In genomic region chr20:4592316-4593148, GRCh38 we compare ENCODE assay signal across 1 cellular context.
TF ChIP-seq lines count a peak whose summit lies in the region.

No MANE protein-coding gene starts in this region.

TF ChIP-seq in HepG2, 621 proteins besides CTCF, POLR2A, EP300 and RAD21 (continued from another document):
- TF ChIP-seq NCOR1 (IDR thresholded peaks at IDR 0.05; ENCODE audit: borderline replicate concordance, low read length) (peak; percentile 71), NFKBIZ (CRISPR knock-in tag; IDR thresholded peaks at IDR 0.05) (no peak; the same call in 1 of the 2 replicates), MAFF (IDR thresholded peaks at IDR 0.05; ENCODE audit: low read depth, low read length) (no peak), NFE2L2 (IDR thresholded peaks at IDR 0.05; ENCODE audit: low read length) (no peak), HIVEP1 (CRISPR knock-in tag; IDR thresholded peaks at IDR 0.05) (peak; percentile 74; the same call in 1 of the 2 replicates), KLF9 (CRISPR knock-in tag; IDR thresholded peaks at IDR 0.05; ENCODE audit: low read depth) (no peak), NRL (CRISPR knock-in tag; IDR thresholded peaks at IDR 0.05; ENCODE audit: borderline replicate concordance) (peak; percentile 81), NFIC (IDR thresholded peaks at IDR 0.05; ENCODE audit: low read length) (no peak), MED13 (CRISPR knock-in tag; IDR thresholded peaks at IDR 0.05) (no peak), U2AF2 (IDR thresholded peaks at IDR 0.05; ENCODE audit: low read depth, low read length) (no peak), PRPF4 (IDR thresholded peaks at IDR 0.05; ENCODE audit: low read depth, low read length, poor library complexity, severe bottlenecking) (no peak), SRF (IDR thresholded peaks at IDR 0.05; ENCODE audit: low read depth, low read length) (no peak), HOXA5 (CRISPR knock-in tag; IDR thresholded peaks at IDR 0.05) (no peak), ZNF143 (CRISPR knock-in tag; IDR thresholded peaks at IDR 0.05) (no peak), TEAD2 (CRISPR knock-in tag; IDR thresholded peaks at IDR 0.05) (no peak), ZFP1 (CRISPR knock-in tag; IDR thresholded peaks at IDR 0.05) (no peak; the same call in 1 of the 2 replicates)
- TF ChIP-seq, protein P1, sequence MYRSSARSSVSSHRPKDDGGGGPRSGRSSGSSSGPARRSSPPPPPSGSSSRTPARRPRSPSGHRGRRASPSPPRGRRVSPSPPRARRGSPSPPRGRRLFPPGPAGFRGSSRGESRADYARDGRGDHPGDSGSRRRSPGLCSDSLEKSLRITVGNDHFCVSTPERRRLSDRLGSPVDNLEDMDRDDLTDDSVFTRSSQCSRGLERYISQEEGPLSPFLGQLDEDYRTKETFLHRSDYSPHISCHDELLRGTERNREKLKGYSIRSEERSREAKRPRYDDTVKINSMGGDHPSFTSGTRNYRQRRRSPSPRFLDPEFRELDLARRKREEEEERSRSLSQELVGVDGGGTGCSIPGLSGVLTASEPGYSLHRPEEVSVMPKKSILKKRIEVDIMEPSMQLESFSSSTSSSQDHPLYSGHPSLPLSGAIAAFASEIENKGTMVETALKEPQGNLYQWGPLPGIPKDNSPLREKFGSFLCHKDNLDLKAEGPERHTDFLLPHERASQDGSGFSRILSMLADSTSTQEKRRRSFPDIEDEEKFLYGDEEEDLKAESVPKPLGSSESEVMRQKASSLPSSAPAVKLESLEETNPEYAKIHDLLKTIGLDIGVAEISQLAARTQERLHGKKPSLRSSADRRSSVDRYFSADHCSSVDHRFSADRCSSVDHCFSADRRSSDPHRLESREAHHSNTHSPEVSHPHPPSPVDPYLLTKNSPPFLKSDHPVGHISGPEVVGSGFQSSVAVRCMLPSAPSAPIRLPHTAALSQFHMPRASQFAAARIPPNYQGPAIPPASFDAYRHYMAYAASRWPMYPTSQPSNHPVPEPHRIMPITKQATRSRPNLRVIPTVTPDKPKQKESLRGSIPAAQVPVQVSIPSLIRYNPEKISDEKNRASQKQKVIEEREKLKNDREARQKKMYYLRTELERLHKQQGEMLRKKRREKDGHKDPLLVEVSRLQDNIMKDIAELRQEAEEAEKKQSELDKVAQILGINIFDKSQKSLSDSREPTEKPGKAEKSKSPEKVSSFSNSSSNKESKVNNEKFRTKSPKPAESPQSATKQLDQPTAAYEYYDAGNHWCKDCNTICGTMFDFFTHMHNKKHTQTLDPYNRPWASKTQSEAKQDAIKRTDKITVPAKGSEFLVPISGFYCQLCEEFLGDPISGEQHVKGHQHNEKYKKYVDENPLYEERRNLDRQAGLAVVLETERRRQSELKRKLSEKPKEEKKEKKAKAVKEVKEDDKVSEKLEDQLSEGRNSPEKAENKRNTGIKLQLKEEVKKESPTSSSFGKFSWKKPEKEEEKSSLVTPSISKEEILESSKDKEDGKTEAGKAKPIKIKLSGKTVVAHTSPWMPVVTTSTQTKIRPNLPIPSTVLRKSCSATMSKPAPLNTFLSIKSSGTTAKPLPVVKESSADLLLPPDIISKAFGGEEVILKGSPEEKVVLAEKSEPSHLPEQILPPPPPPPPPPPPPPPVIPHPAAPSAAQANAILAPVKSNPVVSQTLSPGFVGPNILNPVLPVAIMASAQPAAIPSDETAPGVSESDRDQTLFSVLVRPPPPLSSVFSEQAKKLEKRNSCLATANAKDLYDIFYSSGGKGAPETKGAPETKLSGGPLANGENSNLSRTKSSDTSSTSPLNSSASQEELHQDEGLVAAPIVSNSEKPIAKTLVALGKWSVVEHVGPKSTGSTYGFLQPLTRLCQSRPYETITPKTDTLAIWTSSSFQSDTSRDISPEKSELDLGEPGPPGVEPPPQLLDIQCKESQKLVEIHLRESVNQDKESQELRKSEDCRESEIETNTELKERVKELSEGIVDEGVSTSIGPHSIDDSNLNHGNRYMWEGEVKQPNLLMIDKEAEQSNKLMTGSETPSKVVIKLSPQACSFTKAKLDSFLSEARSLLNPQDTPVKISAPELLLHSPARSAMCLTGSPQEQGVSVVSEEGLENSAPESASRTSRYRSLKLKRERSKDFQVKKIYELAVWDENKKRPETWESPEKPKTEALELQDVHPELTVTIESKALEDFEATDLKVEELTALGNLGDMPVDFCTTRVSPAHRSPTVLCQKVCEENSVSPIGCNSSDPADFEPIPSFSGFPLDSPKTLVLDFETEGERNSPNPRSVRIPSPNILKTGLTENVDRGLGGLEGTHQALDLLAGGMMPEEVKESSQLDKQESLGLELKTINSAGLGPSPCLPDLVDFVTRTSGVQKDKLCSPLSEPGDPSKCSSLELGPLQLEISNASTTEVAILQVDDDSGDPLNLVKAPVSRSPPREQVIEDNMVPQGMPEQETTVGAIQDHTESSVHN (CRISPR knock-in tag; IDR thresholded peaks at IDR 0.05): 0 out of 2 replicates have a peak, but pooled peaks have one; percentile 56
- TF ChIP-seq, protein P2, sequence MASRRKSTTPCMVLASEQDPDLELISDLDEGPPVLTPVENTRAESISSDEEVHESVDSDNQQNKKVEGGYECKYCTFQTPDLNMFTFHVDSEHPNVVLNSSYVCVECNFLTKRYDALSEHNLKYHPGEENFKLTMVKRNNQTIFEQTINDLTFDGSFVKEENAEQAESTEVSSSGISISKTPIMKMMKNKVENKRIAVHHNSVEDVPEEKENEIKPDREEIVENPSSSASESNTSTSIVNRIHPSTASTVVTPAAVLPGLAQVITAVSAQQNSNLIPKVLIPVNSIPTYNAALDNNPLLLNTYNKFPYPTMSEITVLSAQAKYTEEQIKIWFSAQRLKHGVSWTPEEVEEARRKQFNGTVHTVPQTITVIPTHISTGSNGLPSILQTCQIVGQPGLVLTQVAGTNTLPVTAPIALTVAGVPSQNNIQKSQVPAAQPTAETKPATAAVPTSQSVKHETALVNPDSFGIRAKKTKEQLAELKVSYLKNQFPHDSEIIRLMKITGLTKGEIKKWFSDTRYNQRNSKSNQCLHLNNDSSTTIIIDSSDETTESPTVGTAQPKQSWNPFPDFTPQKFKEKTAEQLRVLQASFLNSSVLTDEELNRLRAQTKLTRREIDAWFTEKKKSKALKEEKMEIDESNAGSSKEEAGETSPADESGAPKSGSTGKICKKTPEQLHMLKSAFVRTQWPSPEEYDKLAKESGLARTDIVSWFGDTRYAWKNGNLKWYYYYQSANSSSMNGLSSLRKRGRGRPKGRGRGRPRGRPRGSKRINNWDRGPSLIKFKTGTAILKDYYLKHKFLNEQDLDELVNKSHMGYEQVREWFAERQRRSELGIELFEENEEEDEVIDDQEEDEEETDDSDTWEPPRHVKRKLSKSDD (CRISPR knock-in tag; IDR thresholded peaks at IDR 0.05; ENCODE audit: low read depth): no peak
- TF ChIP-seq, protein P3, sequence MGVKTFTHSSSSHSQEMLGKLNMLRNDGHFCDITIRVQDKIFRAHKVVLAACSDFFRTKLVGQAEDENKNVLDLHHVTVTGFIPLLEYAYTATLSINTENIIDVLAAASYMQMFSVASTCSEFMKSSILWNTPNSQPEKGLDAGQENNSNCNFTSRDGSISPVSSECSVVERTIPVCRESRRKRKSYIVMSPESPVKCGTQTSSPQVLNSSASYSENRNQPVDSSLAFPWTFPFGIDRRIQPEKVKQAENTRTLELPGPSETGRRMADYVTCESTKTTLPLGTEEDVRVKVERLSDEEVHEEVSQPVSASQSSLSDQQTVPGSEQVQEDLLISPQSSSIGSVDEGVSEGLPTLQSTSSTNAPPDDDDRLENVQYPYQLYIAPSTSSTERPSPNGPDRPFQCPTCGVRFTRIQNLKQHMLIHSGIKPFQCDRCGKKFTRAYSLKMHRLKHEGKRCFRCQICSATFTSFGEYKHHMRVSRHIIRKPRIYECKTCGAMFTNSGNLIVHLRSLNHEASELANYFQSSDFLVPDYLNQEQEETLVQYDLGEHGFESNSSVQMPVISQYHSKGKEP (CRISPR knock-in tag; IDR thresholded peaks at IDR 0.05): no peak
